In the genomic region with DNA sequence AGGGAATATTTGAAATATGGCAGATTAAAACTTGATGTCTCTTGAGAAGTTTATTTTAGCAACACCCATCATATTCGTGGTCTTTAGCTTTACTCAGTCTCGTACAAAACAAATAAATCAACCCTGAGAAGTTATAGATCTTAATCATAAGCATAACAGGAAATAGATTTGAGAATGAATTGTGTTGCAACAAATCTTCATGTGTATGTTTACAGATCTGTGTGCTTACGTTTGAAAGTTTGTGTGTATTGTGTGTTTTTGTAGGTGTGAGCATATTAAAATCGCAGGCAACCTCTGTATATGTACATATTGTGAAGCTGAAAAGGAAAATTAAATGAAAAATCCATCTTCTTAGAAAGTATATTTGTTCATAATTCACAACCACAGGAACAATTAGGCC, we compare ENCODE assay signal across 31 cellular contexts. TPM values are rescaled to one million over a fixed set of nuclear protein-coding genes. Genes with fewer than 3 reads are reported as not detected.
DNase-seq lines count a peak whose midpoint lies in the region; ATAC-seq, FAIRE-seq and TF ChIP-seq lines count a peak whose summit lies in the region.
"Had no signal": no experiment of that assay in that cellular context is flagged by ENCODE, and none has a peak within 500 bp of the region (broad histone marks: within the 10 kb centered on the region; RNA-seq: fewer than 3 reads in every experiment).

No MANE protein-coding gene starts in this region.

- no peak overlapping the region for H3K4me2 ChIP-seq in keratinocyte (ENCODE audit: control insufficient read depth, extremely low read depth, insufficient read depth, low read depth, low read length)

- DNase-seq in SIG-M5 treated with dmso at 0.1 percent for 504 hours (lab: John Stamatoyannopoulos, UW; ENCODE audit: unreplicated experiment) = peak; percentile 11
- DNase-seq in SIG-M5 (lab: John Stamatoyannopoulos, UW) = no peak
- DNase-seq in dermis blood vessel endothelial cell = peak; percentile 26
- DNase-seq in keratinocyte (ENCODE audit: low read depth, low spot score) = no peak
- DNase-seq in stimulated activated CD4-positive, alpha-beta T cell treated with anti-CD3 and anti-CD28 coated beads, Interleukin-2, amount 100 ng/mL, for 24 hours = no peak
- DNase-seq in NCI-H2107 (lab: John Stamatoyannopoulos, UW) = no peak
- no peak for DNase-seq in HEK293T (ENCODE audit: extremely low spot score)
- DNase-seq: 8988T; activated CD4-positive, alpha-beta T cell treated with anti-CD3 and anti-CD28 coated beads for 36 hours; activated CD8-positive, alpha-beta memory T cell treated with anti-CD3 and anti-CD28 coated beads for 24 hours; activated T-cell treated with anti-CD3 and anti-CD28 coated beads, Interleukin-2, amount 50 U/mL, for 24 hours; amniotic stem cell; CD8-positive, alpha-beta memory T cell; GF-D8; left ventricle myocardium inferior; midbrain; MV-4-11; naive thymus-derived CD8-positive, alpha-beta T cell; NCI-H69; right cardiac atrium; stimulated activated CD4-positive, alpha-beta T cell treated with anti-CD3 and anti-CD28 coated beads, Interleukin-12 subunit alpha, Interleukin-12 subunit beta, amount 100 ng/mL, for 4 hours; stimulated activated naive CD8-positive, alpha-beta T cell treated with anti-CD3 and anti-CD28 coated beads, Interleukin-15, Interleukin-2, amounts not matched to agents 100 U/mL and 50 U/mL, for 24 hours; T-helper 17 cell; thyroid gland had no signal

- no peaks in the 10 kb centered on the region for H3K79me2 ChIP-seq in keratinocyte (ENCODE audit: control insufficient read depth, insufficient read depth, low read length)

- H3K36me3 ChIP-seq in keratinocyte (ENCODE audit: control insufficient read depth in 2 of 2, extremely low read depth in 1 of 2, insufficient read depth in 2 of 2, low read length in 2 of 2) = no peaks in the 10 kb centered on the region
- H3K36me3 ChIP-seq: cardiac muscle cell, left ventricle myocardium inferior, thyroid gland had no signal

- POLR2A ChIA-PET in HEK293T (lab: Yijun Ruan, JAX) = no interaction called here

- H3K4me1 ChIP-seq in keratinocyte (ENCODE audit: control insufficient read depth, extremely low read depth, insufficient read depth, low read length) = peaks cover 15% of the 10 kb centered on the region

- peak overlapping the region; percentile 1 for H2AFZ ChIP-seq in keratinocyte (ENCODE audit: control insufficient read depth, low read length)

- CTCF ChIA-PET in HEK293T (lab: Yijun Ruan, JAX) = no interaction called here

- H3K27ac ChIP-seq in keratinocyte (ENCODE audit: control insufficient read depth, insufficient read depth, low read length) = no peak overlapping the region
- H3K27ac ChIP-seq: cardiac muscle cell, left ventricle myocardium inferior, SK-N-MC, thyroid gland had no signal

- FAIRE-seq in keratinocyte (lab: Jason Lieb, UNC) = peak; percentile 55
- FAIRE-seq: endometrium, GM18507 had no signal

- no peaks in the 10 kb centered on the region for H3K9me3 ChIP-seq in keratinocyte (ENCODE audit: control insufficient read depth, low read depth, low read length)
- H3K9me3 ChIP-seq: left ventricle myocardium inferior, thyroid gland had no signal

- no peak for ATAC-seq in GM21367 (IDR thresholded peaks at IDR 0.05; ENCODE audit: unreplicated experiment)
- ATAC-seq: activated CD4-positive, alpha-beta T cell treated with anti-CD3 and anti-CD28 coated beads for 36 hours; naive thymus-derived CD8-positive, alpha-beta T cell; right cardiac atrium; stimulated activated naive CD8-positive, alpha-beta T cell treated with anti-CD3 and anti-CD28 coated beads, Interleukin-15, Interleukin-2, amounts not matched to agents 100 U/mL and 50 U/mL, for 24 hours; T-helper 17 cell had no signal

- no peaks in the 10 kb centered on the region for H4K20me1 ChIP-seq in keratinocyte (ENCODE audit: control insufficient read depth, extremely low read depth, insufficient read depth, low read length)

- H3K9ac ChIP-seq in keratinocyte (ENCODE audit: control insufficient read depth, extremely low read depth, insufficient read depth, low read length) = no peak overlapping the region

- no peak overlapping the region for H3K4me3 ChIP-seq in keratinocyte (ENCODE audit: control insufficient read depth in 2 of 3, extremely low read depth in 1 of 3, insufficient read depth in 2 of 3, low read depth in 1 of 3, low read length in 3 of 3)
- H3K4me3 ChIP-seq: cardiac muscle cell, left ventricle myocardium inferior, SK-N-MC, thyroid gland had no signal

- no peaks in the 10 kb centered on the region for H3K9me1 ChIP-seq in keratinocyte (ENCODE audit: control insufficient read depth, extremely low read depth, insufficient read depth, low read length)

- no peak for TF ChIP-seq CTCF in keratinocyte (optimal IDR thresholded peaks at IDR 0.05 in 1 of 3, IDR thresholded peaks at IDR 0.05 in 1 of 3, conservative IDR thresholded peaks at IDR 0.05 in 1 of 3; ENCODE audit: extremely low read depth in 1 of 3, insufficient read depth in 2 of 3, low read length in 3 of 3)

- dilution Hi-C loops in keratinocyte (cut with MboI; ENCODE audit: extremely low pct_ligation_motif_present, low sequenced_read_pairs) = no loop called here

- H3K27me3 ChIP-seq in keratinocyte (ENCODE audit: control insufficient read depth, extremely low read depth, insufficient read depth, low read length) = no peaks in the 10 kb centered on the region
- H3K27me3 ChIP-seq: cardiac muscle cell, thyroid gland had no signal

TF ChIP-seq in HEK293T, 16 proteins besides CTCF, POLR2A, EP300 and RAD21:
- TF ChIP-seq ZNF384 (IDR thresholded peaks at IDR 0.05) = no peak
- TF ChIP-seq NFRKB (IDR thresholded peaks at IDR 0.05) = no peak
- no peak for TF ChIP-seq FOXK2 (IDR thresholded peaks at IDR 0.05)
- no peak for TF ChIP-seq SP1 (IDR thresholded peaks at IDR 0.05)

RNA-seq across cellular contexts. Expression of gene DAOA, which starts 24.4 kb away (rescaled TPM):
- not detected in 2 replicates for total RNA-seq in dermis blood vessel endothelial cell
- not detected in 3 replicates for polyA plus RNA-seq in keratinocyte
- not detected for polyA plus RNA-seq in keratinocyte (2011; ENCODE audit: low read depth)
- not detected in 2 replicates for polyA plus RNA-seq in keratinocyte (2011; cell fraction: cytosol; rRNA removed)
- polyA plus RNA-seq in keratinocyte (2011; cell fraction: nucleus; rRNA removed) = not detected in 2 replicates
- polyA plus RNA-seq in keratinocyte (2012; ENCODE audit: low replicate concordance) = not detected in 2 replicates
- not detected in 3 replicates for polyA minus RNA-seq in keratinocyte
- polyA minus RNA-seq in keratinocyte (2011; cell fraction: cytosol; rRNA and poly(A)+ RNA removed) = not detected
- not detected in 2 replicates for polyA minus RNA-seq in keratinocyte (2011; cell fraction: nucleus; rRNA and poly(A)+ RNA removed)
- total RNA-seq: activated CD4-positive, alpha-beta T cell treated with anti-CD3 and anti-CD28 coated beads for 36 hours; cardiac muscle cell; CD8-positive, alpha-beta memory T cell; left ventricle myocardium inferior; naive thymus-derived CD8-positive, alpha-beta T cell; omental fat pad; right cardiac atrium; RPMI7951; T-helper 17 cell; thyroid gland had no signal
- polyA plus RNA-seq: cardiac muscle cell; CD8-positive, alpha-beta memory T cell; naive thymus-derived CD8-positive, alpha-beta T cell; right cardiac atrium had no signal

Comparison
In these comparisons a context has a peak if more than half of its experiments do, and no peak if none do; other contexts are left out.
1. DNase-seq: peak in SIG-M5 treated with dmso at 0.1 percent for 504 hours (single experiment) and dermis blood vessel endothelial cell (single experiment); none in SIG-M5 (single experiment), keratinocyte (single experiment), stimulated activated CD4-positive, alpha-beta T cell treated with anti-CD3 and anti-CD28 coated beads, Interleukin-2, amount 100 ng/mL, for 24 hours (0 of 2), NCI-H2107 (single experiment) and HEK293T (single experiment).